In the genomic region with DNA sequence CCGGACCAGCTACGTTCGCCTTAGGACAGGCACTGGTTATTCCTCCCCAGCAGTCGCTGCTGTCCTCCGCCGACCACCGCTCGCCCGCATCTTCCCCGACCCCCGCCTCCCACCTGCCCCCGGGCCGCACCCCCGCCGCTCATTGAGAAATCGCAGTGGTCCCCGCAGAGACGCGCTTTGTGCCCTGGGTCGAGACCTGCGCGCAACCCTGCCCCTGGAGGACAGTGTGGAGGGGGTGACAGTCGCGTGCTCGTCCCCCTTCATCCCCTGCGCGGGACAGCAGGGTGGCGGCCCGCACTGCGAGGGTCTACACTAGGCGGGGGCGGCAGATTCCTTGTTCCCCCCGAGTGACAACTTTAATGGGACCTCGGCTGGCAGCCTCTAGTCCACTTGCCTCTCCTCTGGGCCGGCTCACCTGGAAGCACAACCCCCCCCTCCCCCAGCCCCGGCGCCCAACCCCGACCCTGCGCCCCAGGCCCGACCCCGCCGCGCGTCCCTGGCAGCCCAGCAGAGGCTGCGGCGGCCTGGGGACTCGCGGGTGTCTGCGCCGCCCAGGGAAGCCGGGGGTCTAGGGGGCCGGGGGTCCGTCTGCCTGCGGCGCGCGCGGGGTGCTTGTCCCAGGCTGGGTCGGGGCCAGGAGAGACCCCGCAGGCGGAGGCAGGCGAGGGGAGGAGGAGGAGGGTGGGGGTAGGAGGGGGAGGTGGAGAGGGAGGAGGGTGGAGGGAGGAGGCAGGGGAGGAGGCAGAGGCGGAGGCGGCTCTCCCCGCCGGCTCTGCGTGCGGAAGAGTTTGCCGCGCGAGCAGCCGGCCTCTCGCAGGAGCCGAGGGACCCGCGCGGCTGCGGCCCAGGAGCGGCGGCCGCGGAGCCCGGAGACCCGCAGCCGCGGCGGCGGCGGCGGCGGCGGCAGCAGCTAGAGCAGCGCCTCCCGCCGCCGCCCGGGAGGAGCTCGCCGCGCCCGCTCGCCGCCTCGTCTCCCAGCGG, we compare ENCODE assay signal across 8 cellular contexts. TPM values are rescaled to one million over a fixed set of nuclear protein-coding genes. Genes with fewer than 3 reads are reported as not detected.
DNase-seq lines count a peak whose midpoint lies in the region; ATAC-seq lines count a peak whose summit lies in the region.

A gene with protein sequence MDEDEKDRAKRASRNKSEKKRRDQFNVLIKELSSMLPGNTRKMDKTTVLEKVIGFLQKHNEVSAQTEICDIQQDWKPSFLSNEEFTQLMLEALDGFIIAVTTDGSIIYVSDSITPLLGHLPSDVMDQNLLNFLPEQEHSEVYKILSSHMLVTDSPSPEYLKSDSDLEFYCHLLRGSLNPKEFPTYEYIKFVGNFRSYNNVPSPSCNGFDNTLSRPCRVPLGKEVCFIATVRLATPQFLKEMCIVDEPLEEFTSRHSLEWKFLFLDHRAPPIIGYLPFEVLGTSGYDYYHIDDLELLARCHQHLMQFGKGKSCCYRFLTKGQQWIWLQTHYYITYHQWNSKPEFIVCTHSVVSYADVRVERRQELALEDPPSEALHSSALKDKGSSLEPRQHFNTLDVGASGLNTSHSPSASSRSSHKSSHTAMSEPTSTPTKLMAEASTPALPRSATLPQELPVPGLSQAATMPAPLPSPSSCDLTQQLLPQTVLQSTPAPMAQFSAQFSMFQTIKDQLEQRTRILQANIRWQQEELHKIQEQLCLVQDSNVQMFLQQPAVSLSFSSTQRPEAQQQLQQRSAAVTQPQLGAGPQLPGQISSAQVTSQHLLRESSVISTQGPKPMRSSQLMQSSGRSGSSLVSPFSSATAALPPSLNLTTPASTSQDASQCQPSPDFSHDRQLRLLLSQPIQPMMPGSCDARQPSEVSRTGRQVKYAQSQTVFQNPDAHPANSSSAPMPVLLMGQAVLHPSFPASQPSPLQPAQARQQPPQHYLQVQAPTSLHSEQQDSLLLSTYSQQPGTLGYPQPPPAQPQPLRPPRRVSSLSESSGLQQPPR (plus strand): TSS at position 775 of the 981 bp plus-strand sequence. CDS start 84,616 bp downstream, outside the sequence.

- ATAC-seq in activated CD8-positive, alpha-beta T cell treated with anti-CD3 and anti-CD28 coated beads, Interleukin-2, amount 10 ng/mL, durations not matched to agents 7 days and 5 days = peak; percentile 66
- ATAC-seq in HG02973 (IDR thresholded peaks at IDR 0.05; ENCODE audit: unreplicated experiment) = no peak

- H3K4me1 ChIP-seq in urinary bladder (ENCODE audit: insufficient read depth) = no peaks in the 10 kb centered on the region

- no peak within 1 kb of the TSS for H3K27ac Mint-ChIP-seq in activated CD8-positive, alpha-beta T cell treated with anti-CD3 and anti-CD28 coated beads, Interleukin-2, amount 10 ng/mL, durations not matched to agents 7 days and 5 days

- under 1% methylated on average over 104 of the region's 105 CpGs for WGBS in urinary bladder

- H3K4me3 ChIP-seq in urinary bladder (ENCODE audit: low read depth, low read length) = peak within 1 kb of the TSS; percentile 92

- H3K36me3 ChIP-seq in urinary bladder (ENCODE audit: insufficient read depth) = no peaks in the 10 kb centered on the region

- peaks cover 34% of the 10 kb centered on the region for H3K27me3 Mint-ChIP-seq in activated CD8-positive, alpha-beta T cell treated with anti-CD3 and anti-CD28 coated beads, Interleukin-2, amount 10 ng/mL, durations not matched to agents 7 days and 5 days (ENCODE audit: low read depth)

- POLR2A ChIA-PET in activated CD8-positive, alpha-beta T cell treated with anti-CD3 and anti-CD28 coated beads, Interleukin-2, amount 10 ng/mL, durations not matched to agents 7 days and 5 days (lab: Charles Lee) = no interaction called here

- peak within 1 kb of the TSS; percentile 49 for H3K27ac ChIP-seq in urinary bladder (ENCODE audit: low read depth)

- H3K4me1 Mint-ChIP-seq in activated CD8-positive, alpha-beta T cell treated with anti-CD3 and anti-CD28 coated beads, Interleukin-2, amount 10 ng/mL, durations not matched to agents 7 days and 5 days (ENCODE audit: low read depth) = peaks cover 13% of the 10 kb centered on the region

- peaks cover 3% of the 10 kb centered on the region for H3K36me3 Mint-ChIP-seq in activated CD8-positive, alpha-beta T cell treated with anti-CD3 and anti-CD28 coated beads, Interleukin-2, amount 10 ng/mL, durations not matched to agents 7 days and 5 days (ENCODE audit: low read depth)

- H3K4me3 Mint-ChIP-seq in activated CD8-positive, alpha-beta T cell treated with anti-CD3 and anti-CD28 coated beads, Interleukin-2, amount 10 ng/mL, durations not matched to agents 7 days and 5 days = peak within 1 kb of the TSS; percentile 67

- CTCF ChIA-PET in activated CD8-positive, alpha-beta T cell treated with anti-CD3 and anti-CD28 coated beads, Interleukin-2, amount 10 ng/mL, durations not matched to agents 7 days and 5 days (lab: Charles Lee) = no interaction called here

- no peaks in the 10 kb centered on the region for H3K9me3 Mint-ChIP-seq in activated CD8-positive, alpha-beta T cell treated with anti-CD3 and anti-CD28 coated beads, Interleukin-2, amount 10 ng/mL, durations not matched to agents 7 days and 5 days (ENCODE audit: insufficient read depth)

- DNase-seq in activated T-cell treated with anti-CD3 and anti-CD28 coated beads for 1 hour (ENCODE audit: low read depth) (peak; percentile 9), activated T-cell treated with anti-CD3 and anti-CD28 coated beads for 4 hours (no peak), fibroblast of gingiva (ENCODE audit: low read depth) (peak; percentile 77), myocyte (ENCODE audit: low read depth) (peak; percentile 49), NCI-H524 treated with DMSO at 0.1 percent for 48 hours (lab: John Stamatoyannopoulos, UW) (no peak)
- DNase-seq in activated CD8-positive, alpha-beta T cell treated with anti-CD3 and anti-CD28 coated beads, Interleukin-2, amount 10 ng/mL, durations not matched to agents 7 days and 5 days = peak; percentile 48

RNA-seq across cellular contexts. Expression of the gene that starts here (rescaled TPM):
- total RNA-seq in activated CD8-positive, alpha-beta T cell treated with anti-CD3 and anti-CD28 coated beads, Interleukin-2, amount 10 ng/mL, durations not matched to agents 7 days and 5 days = 1 to 10 TPM; 5.5 to 6.2 TPM
- total RNA-seq in myocyte = 4.9 and 10.2 TPM in 2 replicates
- polyA plus RNA-seq in myocyte (2012) = 24.7 TPM
- total RNA-seq in urinary bladder = 11.8 TPM
- polyA plus RNA-seq in urinary bladder = 35.0 TPM

Comparison
In these comparisons a context has a peak if more than half of its experiments do, and no peak if none do; other contexts are left out.
1. DNase-seq: peak in activated T-cell treated with anti-CD3 and anti-CD28 coated beads for 1 hour (single experiment), activated CD8-positive, alpha-beta T cell treated with anti-CD3 and anti-CD28 coated beads, Interleukin-2, amount 10 ng/mL, durations not matched to agents 7 days and 5 days (single experiment), fibroblast of gingiva (single experiment) and myocyte (single experiment); none in activated T-cell treated with anti-CD3 and anti-CD28 coated beads for 4 hours (single experiment) and NCI-H524 treated with DMSO at 0.1 percent for 48 hours (single experiment).